Comparison of ENCODE assay signal across 17 cellular contexts in genomic region chr11:2671748-2672147, GRCh38.
"Had no signal": no experiment of that assay in that cellular context is flagged by ENCODE, and none has a peak within 500 bp of the region (broad histone marks: within the 10 kb centered on the region; RNA-seq: fewer than 3 reads in every experiment).

No MANE protein-coding gene starts in this region.

- H3K27ac Mint-ChIP-seq: activated CD4-positive, alpha-beta T cell treated with anti-CD3 and anti-CD28 coated beads, Interleukin-2, amount 10 ng/mL, durations not matched to agents 24 days and 14 days; activated T-cell treated with anti-CD3 and anti-CD28 coated beads, Interleukin-2, amount 50 U/mL, for 24 hours; T-helper 1 cell treated with Interleukin-12 subunit alpha and Interleukin-12 subunit beta and Interleukin-4 antibody, amounts not matched to agents 30 μg/mL and 1 μg/mL, for 36 hours; WTC11 had no signal

- H3K27me3 ChIP-seq: ovary, upper lobe of right lung had no signal

- DNase-seq: activated CD4-positive, alpha-beta T cell treated with anti-CD3 and anti-CD28 coated beads, Interleukin-2, amount 10 ng/mL, durations not matched to agents 24 days and 14 days; activated effector memory CD4-positive, alpha-beta T cell treated with anti-CD3 and anti-CD28 coated beads, Interleukin-2, amount 50 U/mL, for 16 hours; activated T-cell treated with anti-CD3 and anti-CD28 coated beads, Interleukin-2, amount 50 U/mL, for 24 hours; amniotic stem cell; caudate nucleus; effector CD8-positive, alpha-beta T cell; foreskin fibroblast; hypothalamus; ovary; SIG-M5; stimulated activated CD4-positive, alpha-beta T cell treated with anti-CD3 and anti-CD28 coated beads, Interleukin-2, amount 100 ng/mL, for 48 hours; stimulated activated naive CD4-positive, alpha-beta T cell treated with Interleukin-2 at 50 U/mL for 16 hours; upper lobe of right lung had no signal

- H3K36me3 ChIP-seq: ovary, upper lobe of right lung had no signal

- ATAC-seq: upper lobe of right lung, WTC11 had no signal

- H3K9me3 Mint-ChIP-seq: activated CD4-positive, alpha-beta T cell treated with anti-CD3 and anti-CD28 coated beads, Interleukin-2, amount 10 ng/mL, durations not matched to agents 24 days and 14 days; activated naive CD4-positive, alpha-beta T cell treated with anti-CD3 and anti-CD28 coated beads, Interleukin-2, amount 50 U/mL, for 24 hours; activated T-cell treated with anti-CD3 and anti-CD28 coated beads, Interleukin-2, amount 50 U/mL, for 24 hours; neural crest cell; T-helper 1 cell treated with Interleukin-12 subunit alpha and Interleukin-12 subunit beta and Interleukin-4 antibody, amounts not matched to agents 30 μg/mL and 1 μg/mL, for 36 hours; WTC11 had no signal

- H3K4me3 ChIP-seq: ovary, upper lobe of right lung had no signal

- H3K4me1 Mint-ChIP-seq: activated CD4-positive, alpha-beta T cell treated with anti-CD3 and anti-CD28 coated beads, Interleukin-2, amount 10 ng/mL, durations not matched to agents 24 days and 14 days; activated naive CD4-positive, alpha-beta T cell treated with anti-CD3 and anti-CD28 coated beads, Interleukin-2, amount 50 U/mL, for 24 hours had no signal

- H3K27ac ChIP-seq: ovary, upper lobe of right lung had no signal

- H3K4me3 Mint-ChIP-seq: activated CD4-positive, alpha-beta T cell treated with anti-CD3 and anti-CD28 coated beads, Interleukin-2, amount 10 ng/mL, durations not matched to agents 24 days and 14 days; activated naive CD4-positive, alpha-beta T cell treated with anti-CD3 and anti-CD28 coated beads, Interleukin-2, amount 50 U/mL, for 24 hours; activated T-cell treated with anti-CD3 and anti-CD28 coated beads, Interleukin-2, amount 50 U/mL, for 24 hours; neural crest cell; T-helper 1 cell treated with Interleukin-12 subunit alpha and Interleukin-12 subunit beta and Interleukin-4 antibody, amounts not matched to agents 30 μg/mL and 1 μg/mL, for 36 hours; WTC11 had no signal

- H3K36me3 Mint-ChIP-seq: activated naive CD4-positive, alpha-beta T cell treated with anti-CD3 and anti-CD28 coated beads, Interleukin-2, amount 50 U/mL, for 24 hours had no signal

- H3K27me3 Mint-ChIP-seq: activated CD4-positive, alpha-beta T cell treated with anti-CD3 and anti-CD28 coated beads, Interleukin-2, amount 10 ng/mL, durations not matched to agents 24 days and 14 days; activated naive CD4-positive, alpha-beta T cell treated with anti-CD3 and anti-CD28 coated beads, Interleukin-2, amount 50 U/mL, for 24 hours; activated T-cell treated with anti-CD3 and anti-CD28 coated beads, Interleukin-2, amount 50 U/mL, for 24 hours had no signal

- H3K9me3 ChIP-seq: ovary, upper lobe of right lung had no signal
